ENCODE assay signal across 1 cellular context in genomic region chr14:67241416-67242362, GRCh38.
TF ChIP-seq lines count a peak whose summit lies in the region.

Gene PALS1, plus strand, starts transcription at chr14:67241435. Its CDS starts 37,736 bp downstream, at chr14:67279171.

TF ChIP-seq in WTC11, 78 proteins besides CTCF, POLR2A, EP300 and RAD21 (continued from another document and continues in another):
- no peak for TF ChIP-seq GRHL2 (CRISPR knock-in tag; IDR thresholded peaks at IDR 0.05; ENCODE audit: insufficient replicate concordance, severe bottlenecking)
- no peak for TF ChIP-seq MXD4 (CRISPR knock-in tag; IDR thresholded peaks at IDR 0.05; ENCODE audit: borderline replicate concordance)
- TF ChIP-seq FOXJ3 (CRISPR knock-in tag; IDR thresholded peaks at IDR 0.05; ENCODE audit: borderline replicate concordance): no peak
- peak; percentile 49 for TF ChIP-seq SP1 (CRISPR knock-in tag; conservative IDR thresholded peaks at IDR 0.05)
- no peak for TF ChIP-seq USF2 (CRISPR knock-in tag; IDR thresholded peaks at IDR 0.05)
- TF ChIP-seq GABPB1 (CRISPR knock-in tag; IDR thresholded peaks at IDR 0.05): no peak; the same call in 1 of the 2 replicates
- no peak for TF ChIP-seq ATF3 (CRISPR knock-in tag; conservative IDR thresholded peaks at IDR 0.05)
- no peak for TF ChIP-seq ZNF532 (CRISPR knock-in tag; IDR thresholded peaks at IDR 0.05; ENCODE audit: borderline replicate concordance)
- 0 out of 2 replicates have a peak, but pooled peaks have one; percentile 21 for TF ChIP-seq MLX (CRISPR knock-in tag; IDR thresholded peaks at IDR 0.05)
- no peak for TF ChIP-seq ELF4 (CRISPR knock-in tag; IDR thresholded peaks at IDR 0.05; ENCODE audit: low read depth)
- TF ChIP-seq E2F5 (CRISPR knock-in tag; IDR thresholded peaks at IDR 0.05): peak; percentile 37; the same call in 1 of the 2 replicates
- TF ChIP-seq ZNF219 (CRISPR knock-in tag; IDR thresholded peaks at IDR 0.05; ENCODE audit: borderline replicate concordance): peak; percentile 60; the same call in 1 of the 2 replicates
- TF ChIP-seq FOXP4 (CRISPR knock-in tag; IDR thresholded peaks at IDR 0.05): 0 out of 2 replicates have a peak, but pooled peaks have one; percentile 11
- TF ChIP-seq ZSCAN18 (CRISPR knock-in tag; IDR thresholded peaks at IDR 0.05): no peak
- TF ChIP-seq JAZF1 (CRISPR knock-in tag; IDR thresholded peaks at IDR 0.05): no peak
- no peak for TF ChIP-seq CREB1 (CRISPR knock-in tag; IDR thresholded peaks at IDR 0.05)
- peak; percentile 85; the same call in 1 of the 2 replicates for TF ChIP-seq ZNF281 (CRISPR knock-in tag; IDR thresholded peaks at IDR 0.05)
- peak; percentile 68; the same call in 1 of the 2 replicates for TF ChIP-seq TEAD1 (CRISPR knock-in tag; IDR thresholded peaks at IDR 0.05)
- TF ChIP-seq ZNF512 (CRISPR knock-in tag; IDR thresholded peaks at IDR 0.05; ENCODE audit: borderline replicate concordance): no peak
- no peak for TF ChIP-seq TEAD4 (CRISPR knock-in tag; IDR thresholded peaks at IDR 0.05)
- peak; percentile 79 for TF ChIP-seq FOXP1 (CRISPR knock-in tag; IDR thresholded peaks at IDR 0.05; ENCODE audit: borderline replicate concordance)
- TF ChIP-seq ZNF671 (CRISPR knock-in tag; IDR thresholded peaks at IDR 0.05): no peak
- no peak for TF ChIP-seq OVOL2 (CRISPR knock-in tag; IDR thresholded peaks at IDR 0.05; ENCODE audit: borderline replicate concordance)
- no peak for TF ChIP-seq NR2C2 (CRISPR knock-in tag; IDR thresholded peaks at IDR 0.05)
- TF ChIP-seq RELA (CRISPR knock-in tag; IDR thresholded peaks at IDR 0.05; ENCODE audit: borderline replicate concordance): no peak
- no peak for TF ChIP-seq IRF1 (CRISPR knock-in tag; IDR thresholded peaks at IDR 0.05)
- TF ChIP-seq ESRRA (CRISPR knock-in tag; IDR thresholded peaks at IDR 0.05; ENCODE audit: borderline replicate concordance): peak; percentile 66
- TF ChIP-seq SMAD3 (CRISPR knock-in tag; IDR thresholded peaks at IDR 0.05; ENCODE audit: borderline replicate concordance): no peak; the same call in 1 of the 2 replicates
- TF ChIP-seq E2F1 (CRISPR knock-in tag; IDR thresholded peaks at IDR 0.05): no peak
- TF ChIP-seq STAT6 (CRISPR knock-in tag; conservative IDR thresholded peaks at IDR 0.05; ENCODE audit: low read depth): no peak
- TF ChIP-seq NFE2L1 (CRISPR knock-in tag; IDR thresholded peaks at IDR 0.05): 0 out of 2 replicates have a peak, but pooled peaks have one; percentile 25
- 0 out of 2 replicates have a peak, but pooled peaks have one; percentile 11 for TF ChIP-seq NFYB (CRISPR knock-in tag; conservative IDR thresholded peaks at IDR 0.05; ENCODE audit: low read depth)
- TF ChIP-seq IRF2 (CRISPR knock-in tag; IDR thresholded peaks at IDR 0.05; ENCODE audit: borderline replicate concordance, low read depth): no peak
- 0 out of 2 replicates have a peak, but pooled peaks have one; percentile 61 for TF ChIP-seq KAT7 (CRISPR knock-in tag; IDR thresholded peaks at IDR 0.05; ENCODE audit: borderline replicate concordance)
- no peak; the same call in 1 of the 2 replicates for TF ChIP-seq ZNF423 (CRISPR knock-in tag; IDR thresholded peaks at IDR 0.05)
- no peak for TF ChIP-seq ATF1 (CRISPR knock-in tag; IDR thresholded peaks at IDR 0.05)
- TF ChIP-seq TCF7 (CRISPR knock-in tag; IDR thresholded peaks at IDR 0.05; ENCODE audit: low read depth): no peak
- TF ChIP-seq ZBTB21 (CRISPR knock-in tag; IDR thresholded peaks at IDR 0.05; ENCODE audit: borderline replicate concordance): peak; percentile 49; the same call in 1 of the 2 replicates
